ENCODE assay signal across 15 cellular contexts in the genomic region with DNA sequence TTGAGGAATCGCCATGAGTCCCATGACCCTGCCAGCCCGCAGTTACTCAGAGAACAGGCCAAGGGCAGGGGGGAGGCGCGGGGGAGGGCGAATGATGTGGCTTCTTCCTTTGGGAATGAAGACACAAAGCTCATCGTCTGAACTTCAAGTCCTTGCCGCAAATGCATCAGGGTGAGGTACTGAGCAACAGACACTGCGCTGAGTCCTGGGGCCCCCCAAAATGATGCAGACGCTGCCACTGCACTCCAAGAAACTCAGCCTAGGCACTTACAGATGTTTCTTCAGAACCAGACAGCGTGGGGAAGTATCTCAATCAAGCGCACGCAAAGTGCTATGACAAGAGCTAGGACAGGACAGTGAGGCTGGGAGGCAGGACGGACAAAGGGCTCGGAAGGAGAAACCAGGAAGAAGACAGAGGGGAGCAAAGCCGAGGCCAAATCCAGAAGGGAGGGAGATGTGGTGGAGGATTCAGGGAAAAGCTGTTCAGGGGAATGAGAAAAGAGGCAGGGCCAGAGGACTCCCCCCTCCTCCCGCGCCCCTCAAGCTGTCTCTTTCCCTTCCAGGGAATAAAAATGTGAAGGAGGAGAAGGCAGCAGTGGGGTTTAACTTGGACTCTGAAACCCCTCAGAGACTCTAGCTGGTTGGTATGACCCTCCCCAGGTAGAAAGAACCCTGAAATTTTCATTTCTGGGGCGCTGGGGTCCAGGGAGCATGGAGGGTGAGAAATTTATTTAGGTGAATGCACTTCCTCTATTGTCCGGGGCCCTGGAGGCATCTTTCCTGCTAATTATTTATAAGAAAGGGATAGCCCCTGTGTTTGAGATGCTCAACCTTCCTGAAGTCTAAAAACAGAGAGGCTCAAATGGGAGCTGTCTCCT. TPM values are rescaled to one million over a fixed set of nuclear protein-coding genes. Genes with fewer than 3 reads are reported as not detected.
DNase-seq lines count a peak whose midpoint lies in the region; ATAC-seq, FAIRE-seq and TF ChIP-seq lines count a peak whose summit lies in the region.
"Had no signal": no experiment of that assay in that cellular context is flagged by ENCODE, and none has a peak within 500 bp of the region (broad histone marks: within the 10 kb centered on the region; RNA-seq: fewer than 3 reads in every experiment).

No MANE protein-coding gene starts in this region.

- H3K9me3 ChIP-seq in upper lobe of left lung: no peaks in the 10 kb centered on the region
- H3K9me3 ChIP-seq: HAP-1 had no signal

- DNase-seq in activated CD8-positive, alpha-beta memory T cell treated with anti-CD3 and anti-CD28 coated beads for 24 hours: peak; percentile 42
- DNase-seq in activated CD8-positive, alpha-beta memory T cell treated with anti-CD3 and anti-CD28 coated beads, Interleukin-2, amount 50 U/mL, for 4 hours: no peak
- peak; percentile 43 for DNase-seq in ecto neural progenitor cell (ENCODE audit: low spot score)
- peak; percentile 55 for DNase-seq in mesenteric fat pad (ENCODE audit: low spot score)
- DNase-seq in upper lobe of left lung: no peak
- DNase-seq in GM12892 (ENCODE audit: insufficient read length): no peak
- DNase-seq in NCI-H146 (lab: John Stamatoyannopoulos, UW): no peak
- DNase-seq in iPS-NIHi7 (ENCODE audit: extremely low spot score): no peak
- DNase-seq: occipital lobe had no signal

- TF ChIP-seq CTCF in upper lobe of left lung (IDR thresholded peaks at IDR 0.05): no peak

- peak in 1 of 2 donors; percentile 48 for ATAC-seq in upper lobe of left lung (ENCODE audit: low FRiP score in 2 of 2)

- FAIRE-seq in GM12892 (lab: Jason Lieb, UNC): no peak
- FAIRE-seq: TTC549 had no signal

- TF ChIP-seq EP300 in upper lobe of left lung (IDR thresholded peaks at IDR 0.05): no peak

- peaks cover 24 to 33% (median 29%) of the 10 kb centered on the region in 4 donors for H3K4me1 ChIP-seq in upper lobe of left lung
- H3K4me1 ChIP-seq: HAP-1 had no signal

- TF ChIP-seq POLR2A in upper lobe of left lung (IDR thresholded peaks at IDR 0.05) (no peak), GM12892 (IDR thresholded peaks at IDR 0.05; ENCODE audit: low read depth, low read length) (no peak)

- H3K4me3 ChIP-seq in upper lobe of left lung: no peak overlapping the region
- H3K4me3 ChIP-seq: GM12878, HAP-1 had no signal

- no peaks in the 10 kb centered on the region for H3K27me3 ChIP-seq in upper lobe of left lung

- H3K27ac ChIP-seq in upper lobe of left lung: peak overlapping the region; percentile 3 to 45 (median 20)

- no peaks in the 10 kb centered on the region for H3K36me3 ChIP-seq in upper lobe of left lung
- H3K36me3 ChIP-seq: HAP-1 had no signal

- WGBS in upper lobe of left lung, 2 donors: 69 to 76% methylated on average over 18 to 19 of the region's 19 CpGs

RNA-seq across cellular contexts. Expression of gene CIB4, which starts 35.0 kb away (rescaled TPM):
- total RNA-seq in mesenteric fat pad: not detected
- total RNA-seq in upper lobe of left lung: not detected
- polyA plus RNA-seq in GM12892 (2012; ENCODE audit: missing spikeins): not detected
- total RNA-seq: activated T-helper 2 cell treated with anti-CD3 and anti-CD28 coated beads, Interferon-gamma antibody, Interleukin-2, Interleukin-4, amounts not matched to agents 10 μg/mL and 5 μg/mL and 100 μg/mL, durations not matched to agents 14 hours and 24 hours and 36 hours; GM12878; IMR-90; occipital lobe had no signal
- polyA plus RNA-seq: AG04450, GM12878, IMR-90 had no signal

Comparison
In these comparisons a context has a peak if more than half of its experiments do, and no peak if none do; other contexts are left out.
1. DNase-seq: peak in activated CD8-positive, alpha-beta memory T cell treated with anti-CD3 and anti-CD28 coated beads for 24 hours (single experiment), ecto neural progenitor cell (single experiment) and mesenteric fat pad (single experiment); none in activated CD8-positive, alpha-beta memory T cell treated with anti-CD3 and anti-CD28 coated beads, Interleukin-2, amount 50 U/mL, for 4 hours (single experiment), upper lobe of left lung (0 of 2), GM12892 (single experiment), NCI-H146 (single experiment) and iPS-NIHi7 (single experiment).